13 cellular contexts compared by ENCODE assay signal in genomic region chr18:58234359-58234741, GRCh38.
"Had no signal": no experiment of that assay in that cellular context is flagged by ENCODE, and none has a peak within 500 bp of the region (broad histone marks: within the 10 kb centered on the region; RNA-seq: fewer than 3 reads in every experiment).

No MANE protein-coding gene starts in this region.

- H3K9me3 ChIP-seq: esophagus squamous epithelium, left ventricle myocardium inferior had no signal

- H3K4me1 Mint-ChIP-seq: activated naive CD4-positive, alpha-beta T cell treated with anti-CD3 and anti-CD28 coated beads, Interleukin-2, amount 10 ng/mL, durations not matched to agents 7 days and 5 days had no signal

- H3K27ac ChIP-seq: esophagus squamous epithelium, left ventricle myocardium inferior had no signal

- H3K27me3 Mint-ChIP-seq: activated naive CD4-positive, alpha-beta T cell treated with anti-CD3 and anti-CD28 coated beads, Interleukin-2, amount 10 ng/mL, durations not matched to agents 7 days and 5 days; brain had no signal

- H3K4me3 ChIP-seq: dorsolateral prefrontal cortex, esophagus squamous epithelium, left ventricle myocardium inferior had no signal

- H3K4me3 Mint-ChIP-seq: activated naive CD4-positive, alpha-beta T cell treated with anti-CD3 and anti-CD28 coated beads, Interleukin-2, amount 10 ng/mL, durations not matched to agents 7 days and 5 days; brain; neural crest cell; T-helper 1 cell treated with Interleukin-12 subunit alpha and Interleukin-12 subunit beta and Interleukin-4 antibody, amounts not matched to agents 30 μg/mL and 1 μg/mL, for 36 hours had no signal

- H3K36me3 ChIP-seq: esophagus squamous epithelium, left ventricle myocardium inferior had no signal

- H3K27ac Mint-ChIP-seq: activated naive CD4-positive, alpha-beta T cell treated with anti-CD3 and anti-CD28 coated beads, Interleukin-2, amount 10 ng/mL, durations not matched to agents 7 days and 5 days; activated T-helper 2 cell treated with anti-CD3 and anti-CD28 coated beads, Interferon-gamma antibody, Interleukin-2, Interleukin-4, amounts not matched to agents 10 μg/mL and 5 μg/mL and 100 μg/mL, durations not matched to agents 14 hours and 24 hours and 36 hours; T-helper 1 cell treated with Interleukin-12 subunit alpha and Interleukin-12 subunit beta and Interleukin-4 antibody, amounts not matched to agents 30 μg/mL and 1 μg/mL, for 36 hours had no signal

- H3K36me3 Mint-ChIP-seq: activated naive CD4-positive, alpha-beta T cell treated with anti-CD3 and anti-CD28 coated beads, Interleukin-2, amount 10 ng/mL, durations not matched to agents 7 days and 5 days had no signal

- H3K27me3 ChIP-seq: dorsolateral prefrontal cortex, esophagus squamous epithelium had no signal

- DNase-seq: activated CD4-positive, alpha-beta T cell treated with anti-CD3 and anti-CD28 coated beads, Interleukin-2, amount 50 U/mL, for 1 hour; activated naive CD4-positive, alpha-beta T cell treated with anti-CD3 and anti-CD28 coated beads, Interleukin-2, amount 10 ng/mL, durations not matched to agents 7 days and 5 days; activated T-cell treated with anti-CD3 and anti-CD28 coated beads for 4 hours; cerebellar nuclear complex; dorsolateral prefrontal cortex; esophagus squamous epithelium; foreskin fibroblast; head of caudate nucleus; left ventricle myocardium inferior had no signal

- H3K9me3 Mint-ChIP-seq: activated T-helper 2 cell treated with anti-CD3 and anti-CD28 coated beads, Interferon-gamma antibody, Interleukin-2, Interleukin-4, amounts not matched to agents 10 μg/mL and 5 μg/mL and 100 μg/mL, durations not matched to agents 14 hours and 24 hours and 36 hours; neural crest cell; T-helper 1 cell treated with Interleukin-12 subunit alpha and Interleukin-12 subunit beta and Interleukin-4 antibody, amounts not matched to agents 30 μg/mL and 1 μg/mL, for 36 hours had no signal
